In genomic region chr2:239881031-239881471, GRCh38 we compare ENCODE assay signal across 21 cellular contexts.
DNase-seq lines count a peak whose midpoint lies in the region; ATAC-seq and TF ChIP-seq lines count a peak whose summit lies in the region.
"Had no signal": no experiment of that assay in that cellular context is flagged by ENCODE, and none has a peak within 500 bp of the region (broad histone marks: within the 10 kb centered on the region; RNA-seq: fewer than 3 reads in every experiment).

No MANE protein-coding gene starts in this region.

- peaks cover 10% of the 10 kb centered on the region for H3K4me1 ChIP-seq in NT2/D1 (ENCODE audit: insufficient read depth, insufficient read length)
- no peaks in the 10 kb centered on the region for H3K4me1 ChIP-seq in colonic mucosa
- H3K4me1 ChIP-seq in thoracic aorta (ENCODE audit: control insufficient read depth in 1 of 2, low read depth in 2 of 2), result peaks cover 16 to 20% of the 10 kb centered on the region in 2 donors

- ATAC-seq in thoracic aorta (ENCODE audit: insufficient number of reproducible peaks, low FRiP score, low read depth) (no peak), GM21723 (IDR thresholded peaks at IDR 0.05; ENCODE audit: unreplicated experiment) (no peak), HG02981 (IDR thresholded peaks at IDR 0.05; ENCODE audit: unreplicated experiment) (no peak)
- ATAC-seq: activated CD8-positive, alpha-beta T cell treated with anti-CD3 and anti-CD28 coated beads for 36 hours; activated T-cell treated with anti-CD3 and anti-CD28 coated beads, Interleukin-2, amount 50 U/mL, for 72 hours had no signal

- H3K9ac ChIP-seq in NT2/D1 (ENCODE audit: insufficient read length, low read depth) (peak overlapping the region; percentile 9), colonic mucosa (ENCODE audit: low read depth in 2 of 2, low read length in 2 of 2) (no peak overlapping the region)
- H3K9ac ChIP-seq: SK-N-SH had no signal

- intact Hi-C loops in colonic mucosa (cut with DNase I), result loop anchor here (10.0 kb wide), 1 partner anchor 626 kb away; no protein-coding TSS in a partner anchor

- no peak overlapping the region for H3K27ac ChIP-seq in colonic mucosa
- peak overlapping the region; percentile 82 to 88 for H3K27ac ChIP-seq in thoracic aorta

- no peak overlapping the region for H3K4me3 ChIP-seq in NT2/D1 (ENCODE audit: insufficient read length, low read depth)
- no peak overlapping the region for H3K4me3 ChIP-seq in colonic mucosa
- H3K4me3 ChIP-seq in thoracic aorta, result no peak overlapping the region

- H3K9me3 ChIP-seq in NT2/D1 (ENCODE audit: insufficient read depth, low read length) (peaks cover 27% of the 10 kb centered on the region), colonic mucosa (no peaks in the 10 kb centered on the region), thoracic aorta (peaks cover 14% of the 10 kb centered on the region)

- TF ChIP-seq CTCF in colonic mucosa (IDR thresholded peaks at IDR 0.05) (no peak), thoracic aorta (IDR thresholded peaks at IDR 0.05) (no peak)

- H3K27me3 ChIP-seq in NT2/D1 (ENCODE audit: insufficient read depth, insufficient read length) (no peaks in the 10 kb centered on the region), colonic mucosa (no peaks in the 10 kb centered on the region), thoracic aorta (replicated peaks; ENCODE audit: insufficient read depth) (no peaks in the 10 kb centered on the region)

- DNase-seq in NT2/D1 (ENCODE audit: low read depth, low spot score) (no peak), colonic mucosa (peak; percentile 3), mesenteric fat pad (ENCODE audit: low spot score) (peak; percentile 59), thoracic aorta (ENCODE audit: low spot score) (no peak)
- DNase-seq in activated CD4-positive, alpha-beta T cell treated with anti-CD3 and anti-CD28 coated beads for 1 hour, result no peak
- DNase-seq: activated CD8-positive, alpha-beta T cell treated with anti-CD3 and anti-CD28 coated beads for 36 hours; activated naive CD4-positive, alpha-beta T cell treated with anti-CD3 and anti-CD28 coated beads, Interleukin-2, amount 50 U/mL, for 16 hours; activated T-cell treated with anti-CD3 and anti-CD28 coated beads, Interleukin-2, amount 50 U/mL, for 72 hours; anterior cingulate cortex; central memory CD4-positive, alpha-beta T cell; erythroblast; foreskin melanocyte; hypothalamus; naive B cell; NCI-H1694; NCI-H2171; NCI-H524 treated with DMSO at 0.1 percent for 48 hours; RPMI8226 had no signal

- H3K36me3 ChIP-seq in NT2/D1 (ENCODE audit: insufficient read depth, insufficient read length, low read length), result no peaks in the 10 kb centered on the region
- H3K36me3 ChIP-seq in colonic mucosa, result no peaks in the 10 kb centered on the region
- H3K36me3 ChIP-seq in thoracic aorta, result no peaks in the 10 kb centered on the region

Comparison
In these comparisons a context has a peak if more than half of its experiments do, and no peak if none do; other contexts are left out.
1. DNase-seq: peak in colonic mucosa (single experiment) and mesenteric fat pad (single experiment); none in NT2/D1 (single experiment), thoracic aorta (single experiment) and activated CD4-positive, alpha-beta T cell treated with anti-CD3 and anti-CD28 coated beads for 1 hour (single experiment).